In genomic region chr17:35731239-35731931, GRCh38 we compare ENCODE assay signal across 8 cellular contexts. TPM values are rescaled to one million over a fixed set of nuclear protein-coding genes. Genes with fewer than 3 reads are reported as not detected.
DNase-seq lines count a peak whose midpoint lies in the region; ATAC-seq and TF ChIP-seq lines count a peak whose summit lies in the region.

TSS of gene RASL10B (plus strand) at chr17:35731639. CDS start at chr17:35735185, 3,546 bp downstream.

- H3K4me3 ChIP-seq in Panc1 (ENCODE audit: low read depth in 2 of 2, low read length in 2 of 2) (peak within 1 kb of the TSS; percentile 51 to 53), osteoblast (ENCODE audit: insufficient read depth, low read length) (peak within 1 kb of the TSS; percentile 68), upper lobe of right lung (peak within 1 kb of the TSS; percentile 55)

- no peaks in the 10 kb centered on the region for H3K9me3 Mint-ChIP-seq in activated naive CD8-positive, alpha-beta T cell treated with anti-CD3 and anti-CD28 coated beads for 36 hours

- peaks cover 5% of the 10 kb centered on the region for H4K20me1 ChIP-seq in osteoblast (ENCODE audit: insufficient read depth, low read length)

- POLR2A ChIA-PET in Panc1 (lab: Charles Lee): no interaction called here

- H3K9me3 ChIP-seq in Panc1 (ENCODE audit: control insufficient read depth, insufficient read depth, low read depth, low read length) (no peaks in the 10 kb centered on the region), osteoblast (ENCODE audit: low read depth, low read length) (no peaks in the 10 kb centered on the region), upper lobe of right lung (no peaks in the 10 kb centered on the region)

- intact Hi-C loops in Panc1 (cut with micrococcal nuclease; ENCODE audit: unreplicated experiment) (no loop called here), Right ventricle myocardium superior (cut with DNase I) (no loop called here), upper lobe of right lung (cut with DNase I) (no loop called here)

- H3K4me2 ChIP-seq in osteoblast (ENCODE audit: insufficient read depth, low read length): peak within 1 kb of the TSS; percentile 78

- peak; percentile 16 for DNase-seq in DMS79 treated with DMSO at 0.1 percent for 48 hours (lab: John Stamatoyannopoulos, UW)
- DNase-seq in DMS79 (lab: John Stamatoyannopoulos, UW): no peak
- no peak for DNase-seq in Panc1 (ENCODE audit: low read depth, low spot score)
- peak; percentile 64 for DNase-seq in activated naive CD8-positive, alpha-beta T cell treated with anti-CD3 and anti-CD28 coated beads for 36 hours
- peak; percentile 73 for DNase-seq in Right ventricle myocardium superior
- peak; percentile 98 for DNase-seq in osteoblast (ENCODE audit: insufficient read length, low spot score, missing footprints)
- DNase-seq in upper lobe of right lung: peak; percentile 82
- DNase-seq in SIG-M5 (lab: John Stamatoyannopoulos, UW): no peak

- H3K36me3 Mint-ChIP-seq in activated naive CD8-positive, alpha-beta T cell treated with anti-CD3 and anti-CD28 coated beads for 36 hours: peaks cover 8% of the 10 kb centered on the region

- no peaks in the 10 kb centered on the region for H3K36me3 ChIP-seq in Panc1 (ENCODE audit: control insufficient read depth, insufficient read depth, low read length)
- H3K36me3 ChIP-seq in osteoblast (ENCODE audit: insufficient read depth, low read length): no peaks in the 10 kb centered on the region
- H3K36me3 ChIP-seq in upper lobe of right lung: peaks cover 5% of the 10 kb centered on the region

- no peak within 1 kb of the TSS for H3K27ac ChIP-seq in Panc1 (ENCODE audit: low read length)
- no peak within 1 kb of the TSS for H3K27ac ChIP-seq in osteoblast (ENCODE audit: low read depth, low read length)
- H3K27ac ChIP-seq in upper lobe of right lung: no peak within 1 kb of the TSS

- H3K4me1 ChIP-seq in Panc1 (ENCODE audit: control insufficient read depth, insufficient read depth, low read length): peaks cover 7% of the 10 kb centered on the region
- H3K4me1 ChIP-seq in osteoblast (ENCODE audit: insufficient read depth, low read length): peaks cover 17% of the 10 kb centered on the region
- H3K4me1 ChIP-seq in upper lobe of right lung: peaks cover 13% of the 10 kb centered on the region

- H2AFZ ChIP-seq in osteoblast (ENCODE audit: low read length): no peak within 1 kb of the TSS

- peak within 1 kb of the TSS; percentile 57 for H3K27ac Mint-ChIP-seq in activated naive CD8-positive, alpha-beta T cell treated with anti-CD3 and anti-CD28 coated beads for 36 hours

- ATAC-seq in Panc1 (peak; percentile 79), Right ventricle myocardium superior (ENCODE audit: poor library complexity) (peak; percentile 89), upper lobe of right lung (peak; percentile 82)

- TF ChIP-seq CTCF in Panc1 (IDR thresholded peaks at IDR 0.05) (no peak), osteoblast (IDR thresholded peaks at IDR 0.05; ENCODE audit: extremely low read depth, low read depth, low read length) (no peak), upper lobe of right lung (IDR thresholded peaks at IDR 0.05) (no peak)

- CTCF ChIA-PET in Panc1 (lab: Charles Lee): interaction anchor here (0.6 to 2.2 kb wide), 2 partner anchors 16 kb away, joined by 6 to 8 read pairs; no protein-coding TSS in a partner anchor

- H3K4me3 Mint-ChIP-seq in activated naive CD8-positive, alpha-beta T cell treated with anti-CD3 and anti-CD28 coated beads for 36 hours: peak within 1 kb of the TSS; percentile 77

- in situ Hi-C loops in Panc1 (cut with HindIII; ENCODE audit: low pct_unique_long_range_greater_than_20kb, low sequenced_read_pairs): no loop called here

- BruUV-seq in Panc1 (replicated peaks; lab: Mats Ljungman, UMichigan): no TSS peak

- peaks cover 12% of the 10 kb centered on the region for H3K4me1 Mint-ChIP-seq in activated naive CD8-positive, alpha-beta T cell treated with anti-CD3 and anti-CD28 coated beads for 36 hours

- no peaks in the 10 kb centered on the region for H3K27me3 Mint-ChIP-seq in activated naive CD8-positive, alpha-beta T cell treated with anti-CD3 and anti-CD28 coated beads for 36 hours

- H3K79me2 ChIP-seq in osteoblast (ENCODE audit: insufficient read depth, low read length): no peaks in the 10 kb centered on the region

- no peaks in the 10 kb centered on the region for H3K27me3 ChIP-seq in Panc1 (ENCODE audit: control insufficient read depth, insufficient read depth, low read length)
- no peaks in the 10 kb centered on the region for H3K27me3 ChIP-seq in osteoblast (ENCODE audit: insufficient read depth, low read length)
- H3K27me3 ChIP-seq in upper lobe of right lung: no peaks in the 10 kb centered on the region

RNA-seq across cellular contexts. Expression of gene RASL10B, which starts in this region (rescaled TPM):
- total RNA-seq in Panc1 (2021; ENCODE audit: unreplicated experiment): 4.3 TPM
- 3.3 TPM for polyA plus RNA-seq in Panc1 (2012; ENCODE audit: insufficient read length)
- total RNA-seq in activated naive CD8-positive, alpha-beta T cell treated with anti-CD3 and anti-CD28 coated beads for 36 hours: 1 to 10 TPM; 2.5 to 2.6 TPM
- total RNA-seq in Right ventricle myocardium superior: 22.3 TPM
- total RNA-seq in osteoblast: 2.7 and 4.0 TPM in 2 replicates
- 2.2 TPM for total RNA-seq in upper lobe of right lung

Comparison
In these comparisons a context has a peak if more than half of its experiments do, and no peak if none do; other contexts are left out.
1. DNase-seq: peak in DMS79 treated with DMSO at 0.1 percent for 48 hours (single experiment), activated naive CD8-positive, alpha-beta T cell treated with anti-CD3 and anti-CD28 coated beads for 36 hours (single experiment), Right ventricle myocardium superior (single experiment), osteoblast (single experiment) and upper lobe of right lung (single experiment); none in DMS79 (single experiment), Panc1 (single experiment) and SIG-M5 (single experiment).
2. Peak in every context shown above with its lines, with median percentiles within 50 percentile points of each other: ATAC-seq and H3K4me3 ChIP-seq.